In genomic region chr6:35213824-35214756, GRCh38 we compare ENCODE assay signal across 8 cellular contexts. TPM values are rescaled to one million over a fixed set of nuclear protein-coding genes. Genes with fewer than 3 reads are reported as not detected.
A peak's percentile ranks its signal among the peaks of the same experiment; 100 is the strongest.
DNase-seq lines count a peak whose midpoint lies in the region; ATAC-seq lines count a peak whose summit lies in the region.

Gene SCUBE3 (plus strand): TSS chr6:35213956. CDS start chr6:35214419, 463 bp downstream.

- CTCF ChIA-PET in activated CD4-positive, alpha-beta memory T cell treated with anti-CD3 and anti-CD28 coated beads for 36 hours (lab: Charles Lee), result interaction anchor here (3.6 kb wide), 1 partner anchor 9 kb away, joined by 20 read pairs; no protein-coding TSS in a partner anchor

- H3K9me3 Mint-ChIP-seq in activated CD4-positive, alpha-beta memory T cell treated with anti-CD3 and anti-CD28 coated beads for 36 hours, result no peaks in the 10 kb centered on the region

- H3K4me3 Mint-ChIP-seq in activated CD4-positive, alpha-beta memory T cell treated with anti-CD3 and anti-CD28 coated beads for 36 hours, result peak within 1 kb of the TSS; percentile 21

- H3K9me3 ChIP-seq in HUES64 (ENCODE audit: insufficient read depth, low read depth, low read length) (no peaks in the 10 kb centered on the region), neuron (ENCODE audit: low read length) (no peaks in the 10 kb centered on the region)

- peak within 1 kb of the TSS; percentile 56 for H3K9ac ChIP-seq in HUES64 (ENCODE audit: low read depth, low read length)

- H3K4me3 ChIP-seq in HUES64 (ENCODE audit: low read length) (peak within 1 kb of the TSS; percentile 74), neuron (ENCODE audit: low read length) (peak within 1 kb of the TSS; percentile 88)

- no peaks in the 10 kb centered on the region for H3K36me3 ChIP-seq in HUES64 (ENCODE audit: insufficient read depth, low read length)
- peaks cover under 1% of the 10 kb centered on the region for H3K36me3 ChIP-seq in neuron (ENCODE audit: insufficient read depth, low read length)

- no peaks in the 10 kb centered on the region for H3K36me3 Mint-ChIP-seq in activated CD4-positive, alpha-beta memory T cell treated with anti-CD3 and anti-CD28 coated beads for 36 hours

- H3K27me3 ChIP-seq in HUES64 (ENCODE audit: insufficient read depth, low read length) (peaks cover 85% of the 10 kb centered on the region), neuron (ENCODE audit: insufficient read depth, low read length) (no peaks in the 10 kb centered on the region)

- H3K4me1 ChIP-seq in HUES64 (ENCODE audit: insufficient read depth, low read length), result peaks cover 37% of the 10 kb centered on the region
- peaks cover 49% of the 10 kb centered on the region for H3K4me1 ChIP-seq in neuron (ENCODE audit: insufficient read depth, low read length)

- POLR2A ChIA-PET in activated CD4-positive, alpha-beta memory T cell treated with anti-CD3 and anti-CD28 coated beads for 36 hours (lab: Charles Lee), result no interaction called here

- peaks cover 62% of the 10 kb centered on the region for H3K27me3 Mint-ChIP-seq in activated CD4-positive, alpha-beta memory T cell treated with anti-CD3 and anti-CD28 coated beads for 36 hours

- DNase-seq in D341Med (ENCODE audit: low spot score) (peak; percentile 87), foreskin melanocyte (peak; percentile 22)
- peak; percentile 16 for DNase-seq in activated CD4-positive, alpha-beta memory T cell treated with anti-CD3 and anti-CD28 coated beads for 36 hours

- ATAC-seq in GM21515 (IDR thresholded peaks at IDR 0.05; ENCODE audit: unreplicated experiment) (no peak), GM19463 (IDR thresholded peaks at IDR 0.05; ENCODE audit: unreplicated experiment) (no peak), HG03095 (IDR thresholded peaks at IDR 0.05; ENCODE audit: unreplicated experiment) (no peak)

- H3K27ac ChIP-seq in HUES64 (ENCODE audit: low read depth, low read length), result peak within 1 kb of the TSS; percentile 75; the same call in 1 of the 2 replicates

- H2AFZ ChIP-seq in neuron (ENCODE audit: low read depth, low read length), result peak within 1 kb of the TSS; percentile 59

- intact Hi-C loops in activated CD4-positive, alpha-beta memory T cell treated with anti-CD3 and anti-CD28 coated beads for 36 hours (cut with micrococcal nuclease), result no loop called here

- under 1% methylated on average over 89 of the region's 89 CpGs for WGBS in HUES64

- H3K4me1 Mint-ChIP-seq in activated CD4-positive, alpha-beta memory T cell treated with anti-CD3 and anti-CD28 coated beads for 36 hours (ENCODE audit: low read depth), result peaks cover 5% of the 10 kb centered on the region

- H3K27ac Mint-ChIP-seq in activated CD4-positive, alpha-beta memory T cell treated with anti-CD3 and anti-CD28 coated beads for 36 hours, result no peak within 1 kb of the TSS

RNA-seq across cellular contexts. Expression of gene SCUBE3, which starts in this region (rescaled TPM):
- polyA plus RNA-seq in HUES64 (2013, experiment 1 of 2), result 3.8 TPM
- polyA plus RNA-seq in HUES64 (2013, experiment 2 of 2), result 5.5 TPM
- total RNA-seq in activated CD4-positive, alpha-beta memory T cell treated with anti-CD3 and anti-CD28 coated beads for 36 hours, result under 1 TPM in 1 of 2 experiments, not detected in 1; 0.02 TPM

Comparison
In these comparisons a context has a peak if more than half of its experiments do, and no peak if none do; other contexts are left out.
1. Peak in DNase-seq in activated CD4-positive, alpha-beta memory T cell treated with anti-CD3 and anti-CD28 coated beads for 36 hours; RNA of the gene not detected or under 1 TPM.
2. DNase-seq: peak in every context shown above with its lines; median percentile 87 in D341Med; 22 in foreskin melanocyte; 16 in activated CD4-positive, alpha-beta memory T cell treated with anti-CD3 and anti-CD28 coated beads for 36 hours.